In genomic region chr16:64864232-64864803, GRCh38 we compare ENCODE assay signal across 13 cellular contexts.
DNase-seq lines count a peak whose midpoint lies in the region; ATAC-seq and TF ChIP-seq lines count a peak whose summit lies in the region.
"Had no signal": no experiment of that assay in that cellular context is flagged by ENCODE, and none has a peak within 500 bp of the region (broad histone marks: within the 10 kb centered on the region; RNA-seq: fewer than 3 reads in every experiment).

No MANE protein-coding gene starts in this region.

- TF ChIP-seq CTCF in psoas muscle (IDR thresholded peaks at IDR 0.05), result no peak
- TF ChIP-seq CTCF in chondrocyte (IDR thresholded peaks at IDR 0.05), result no peak
- TF ChIP-seq CTCF in adrenal gland (IDR thresholded peaks at IDR 0.05), result no peak

- H3K27me3 ChIP-seq in psoas muscle (ENCODE audit: insufficient read depth in 3 of 3, low read length in 2 of 3) (no peaks in the 10 kb centered on the region), adrenal gland (no peaks in the 10 kb centered on the region)

- no peak for TF ChIP-seq POLR2A in adrenal gland (IDR thresholded peaks at IDR 0.05)

- DNase-seq in EL, result peak; percentile 95
- peak; percentile 60 for DNase-seq in NCI-H82 (lab: John Stamatoyannopoulos, UW)
- DNase-seq in fibroblast of gingiva (ENCODE audit: low read depth), result peak; percentile 71
- no peak for DNase-seq in psoas muscle
- no peak for DNase-seq in chondrocyte (ENCODE audit: low spot score)
- no peak for DNase-seq in adrenal gland
- no peak for DNase-seq in activated naive CD4-positive, alpha-beta T cell treated with Interleukin-2 at 50 U/mL for 16 hours
- DNase-seq: DMS79; NCI-H510A; stimulated activated CD4-positive, alpha-beta T cell treated with anti-CD3 and anti-CD28 coated beads, Interleukin-12 subunit alpha, Interleukin-12 subunit beta, amount 100 ng/mL, for 4 hours; stimulated activated naive CD4-positive, alpha-beta T cell; T1000 had no signal

- H3K4me1 Mint-ChIP-seq in chondrocyte (ENCODE audit: low read depth), result peaks cover 27% of the 10 kb centered on the region

- no peak overlapping the region for H3K4me3 Mint-ChIP-seq in chondrocyte (ENCODE audit: unreplicated experiment)

- no peak overlapping the region for H3K4me3 ChIP-seq in psoas muscle
- no peak overlapping the region for H3K4me3 ChIP-seq in adrenal gland

- WGBS in psoas muscle, 3 donors, result 17 to 35% (median 22%) methylated on average over 5 of the region's 5 CpGs
- 37 to 49% (median 42%) methylated on average over 5 of the region's 5 CpGs for WGBS in adrenal gland, 4 donors

- ATAC-seq in psoas muscle (peak; percentile 59 to 81 (median 80)), GM18519 (IDR thresholded peaks at IDR 0.05; ENCODE audit: low FRiP score, unreplicated experiment) (no peak)

- no peaks in the 10 kb centered on the region for H3K36me3 ChIP-seq in psoas muscle (ENCODE audit: insufficient read depth in 1 of 2, low read depth in 1 of 2)
- H3K36me3 ChIP-seq in adrenal gland (replicated peaks in 1 of 2), result no peaks in the 10 kb centered on the region

- peaks cover 2% of the 10 kb centered on the region for H3K36me3 Mint-ChIP-seq in chondrocyte (ENCODE audit: low read depth)

- intact Hi-C loops in psoas muscle (cut with DNase I), result no loop called here
- intact Hi-C loops in adrenal gland (cut with DNase I), result no loop called here

- H3K9me3 ChIP-seq in psoas muscle, result no peaks in the 10 kb centered on the region
- H3K9me3 ChIP-seq in adrenal gland (replicated peaks in 1 of 3), result no peaks in the 10 kb centered on the region

- H3K9me3 Mint-ChIP-seq in chondrocyte (ENCODE audit: low read depth), result peaks cover 12% of the 10 kb centered on the region

- H3K27ac ChIP-seq in psoas muscle (peak overlapping the region; percentile 62), adrenal gland (no peak overlapping the region)

- peaks cover 18% of the 10 kb centered on the region for H3K4me1 ChIP-seq in psoas muscle
- peaks cover 0 to 7% of the 10 kb centered on the region in 2 donors for H3K4me1 ChIP-seq in adrenal gland (replicated peaks in 1 of 2)

- H3K27ac Mint-ChIP-seq in chondrocyte (ENCODE audit: unreplicated experiment), result no peak overlapping the region

- no peaks in the 10 kb centered on the region for H3K27me3 Mint-ChIP-seq in chondrocyte (ENCODE audit: low read depth)

Comparison
In these comparisons a context has a peak if more than half of its experiments do, and no peak if none do; other contexts are left out.
1. DNase-seq: peak in EL (single experiment), NCI-H82 (single experiment) and fibroblast of gingiva (single experiment); none in psoas muscle (0 of 2), chondrocyte (single experiment), adrenal gland (0 of 7) and activated naive CD4-positive, alpha-beta T cell treated with Interleukin-2 at 50 U/mL for 16 hours (single experiment).